In genomic region chr19:49570138-49570856, GRCh38 we compare ENCODE assay signal across 8 cellular contexts. TPM values are rescaled to one million over a fixed set of nuclear protein-coding genes. Genes with fewer than 3 reads are reported as not detected.
A peak's percentile ranks its signal among the peaks of the same experiment; 100 is the strongest.
DNase-seq lines count a peak whose midpoint lies in the region; ATAC-seq and TF ChIP-seq lines count a peak whose summit lies in the region.

No MANE protein-coding gene starts in this region.

- H3K4me1 ChIP-seq in Peyer's patch (peaks cover 6 to 50% (median 9%) of the 10 kb centered on the region in 4 donors), gastroesophageal sphincter (peaks cover 4 to 36% (median 11%) of the 10 kb centered on the region in 3 donors), ovary (ENCODE audit: insufficient read depth) (peaks cover 9% of the 10 kb centered on the region)

- WGBS in gastroesophageal sphincter (ENCODE audit: low coverage in 1 of 2), 2 donors = 15 to 29% methylated on average over 8 to 14 of the region's 14 CpGs
- WGBS in ovary, 3 donors = 2 to 9% (median 5%) methylated on average over 14 of the region's 14 CpGs

- H3K27me3 ChIP-seq in Peyer's patch = no peaks in the 10 kb centered on the region
- H3K27me3 ChIP-seq in gastroesophageal sphincter = no peaks in the 10 kb centered on the region
- no peaks in the 10 kb centered on the region for H3K27me3 ChIP-seq in ovary

- TF ChIP-seq EP300 in gastroesophageal sphincter (IDR thresholded peaks at IDR 0.05) = no peak
- no peak for TF ChIP-seq EP300 in ovary (IDR thresholded peaks at IDR 0.05)

- TF ChIP-seq POLR2A in Peyer's patch (IDR thresholded peaks at IDR 0.05) (no peak), gastroesophageal sphincter (IDR thresholded peaks at IDR 0.05) (no peak), ovary (IDR thresholded peaks at IDR 0.05) (no peak)

- no peak overlapping the region for H3K4me3 ChIP-seq in Peyer's patch
- no peak overlapping the region for H3K4me3 ChIP-seq in gastroesophageal sphincter
- no peak overlapping the region for H3K4me3 ChIP-seq in ovary

- intact Hi-C loops in ovary (cut with DNase I) = loop anchor here in 1 of 4 donors (5.0 kb wide), 1 partner anchor 102 kb away; no protein-coding TSS in a partner anchor

- peaks cover 0 to 19% (median 0%) of the 10 kb centered on the region in 3 donors for H3K36me3 ChIP-seq in Peyer's patch
- peaks cover 0 to 18% of the 10 kb centered on the region in 2 donors for H3K36me3 ChIP-seq in gastroesophageal sphincter
- no peaks in the 10 kb centered on the region for H3K36me3 ChIP-seq in ovary

- ATAC-seq in gastroesophageal sphincter (peak; percentile 71), GM21381 (IDR thresholded peaks at IDR 0.05; ENCODE audit: unreplicated experiment) (no peak), GM21717 (IDR thresholded peaks at IDR 0.05; ENCODE audit: unreplicated experiment) (no peak)

- H3K27ac ChIP-seq in Peyer's patch (peak overlapping the region in 1 of 4 donors; percentile 50), gastroesophageal sphincter (peak overlapping the region in 2 of 4 donors; percentile 39 to 40), ovary (peak overlapping the region in 1 of 2 donors; percentile 19)

- DNase-seq in GDM1 (lab: John Stamatoyannopoulos, UW) (peak; percentile 43), Peyer's patch (peak in 2 of 3 donors; percentile 67 to 85), ovary (peak; percentile 51 to 72 (median 62))
- DNase-seq in activated gamma-delta T cell treated with anti-CD3 and anti-CD28 coated beads, Interleukin-2, amount 50 U/mL, for 16 hours (ENCODE audit: low read depth) = peak; percentile 63

- TF ChIP-seq CTCF in LNCAP (IDR thresholded peaks at IDR 0.05) (peak; percentile 98), Peyer's patch (IDR thresholded peaks at IDR 0.05) (peak; percentile 97 to 100 (median 100)), gastroesophageal sphincter (IDR thresholded peaks at IDR 0.05) (peak; percentile 94 to 99 (median 97)), ovary (IDR thresholded peaks at IDR 0.05) (peak; percentile 90 to 94 (median 93))

- H3K9me3 ChIP-seq in Peyer's patch (no peaks in the 10 kb centered on the region), gastroesophageal sphincter (no peaks in the 10 kb centered on the region), ovary (no peaks in the 10 kb centered on the region)

RNA-seq across cellular contexts. Expression of gene NOSIP, which starts 10.1 kb away (rescaled TPM):
- 10 to 100 TPM; 73.4 to 86.7 (median 80.9) TPM for total RNA-seq in Peyer's patch
- 10 to 100 TPM; 45.5 to 59.6 (median 51.8) TPM for total RNA-seq in gastroesophageal sphincter
- total RNA-seq in ovary = 10 to 100 TPM; 44.8 to 70.1 (median 58.7) TPM
- polyA plus RNA-seq in ovary = 10 to 100 TPM; 31.0 to 65.0 TPM

RNA-seq across cellular contexts. Expression of gene PRRG2, which starts 10.8 kb away (rescaled TPM):
- total RNA-seq in Peyer's patch (10 to 100 TPM in 3 of 4 donors, 1 to 10 TPM in 1; 1.7 to 20.8 (median 13.1) TPM), gastroesophageal sphincter (1 to 10 TPM in 2 of 4 donors, not detected in 2; 1.0 to 1.1 TPM), ovary (1 to 10 TPM in 3 of 7 donors, under 1 TPM in 1, not detected in 3; 0.77 to 4.0 (median 1.6) TPM)
- under 1 TPM; 0.65 to 0.75 TPM for polyA plus RNA-seq in ovary

RNA-seq across cellular contexts. Expression of gene PRR12, which starts 20.7 kb away (rescaled TPM):
- total RNA-seq in Peyer's patch (10 to 100 TPM; 13.5 to 39.6 (median 28.1) TPM), gastroesophageal sphincter (10 to 100 TPM in 3 of 4 donors, 1 to 10 TPM in 1; 9.3 to 24.1 (median 14.8) TPM), ovary (10 to 100 TPM in 5 of 7 donors, 1 to 10 TPM in 2; 8.1 to 44.1 (median 31.8) TPM)
- 10 to 100 TPM in 1 of 2 donors, 1 to 10 TPM in 1; 2.8 to 22.8 TPM for polyA plus RNA-seq in ovary

RNA-seq across cellular contexts. Expression of gene RCN3, which starts 42.5 kb away (rescaled TPM):
- total RNA-seq in Peyer's patch (100 to 1,000 TPM in 3 of 4 donors, 10 to 100 TPM in 1; 78.6 to 199 (median 151) TPM), gastroesophageal sphincter (10 to 100 TPM in 3 of 4 donors, 1 to 10 TPM in 1; 8.2 to 21.0 (median 12.0) TPM), ovary (10 to 100 TPM; 26.4 to 54.8 (median 37.8) TPM)
- 10 to 100 TPM; 13.6 to 37.5 TPM for polyA plus RNA-seq in ovary

RNA-seq across cellular contexts. Expression of gene FCGRT, which starts 57.8 kb away (rescaled TPM):
- 100 to 1,000 TPM; 239 to 985 (median 837) TPM for total RNA-seq in Peyer's patch
- total RNA-seq in gastroesophageal sphincter = 100 to 1,000 TPM in 3 of 4 donors, 10 to 100 TPM in 1; 78.6 to 255 (median 158) TPM
- total RNA-seq in ovary = 100 to 1,000 TPM; 158 to 247 (median 238) TPM
- 100 to 1,000 TPM; 180 to 295 TPM for polyA plus RNA-seq in ovary
